In the genomic region with DNA sequence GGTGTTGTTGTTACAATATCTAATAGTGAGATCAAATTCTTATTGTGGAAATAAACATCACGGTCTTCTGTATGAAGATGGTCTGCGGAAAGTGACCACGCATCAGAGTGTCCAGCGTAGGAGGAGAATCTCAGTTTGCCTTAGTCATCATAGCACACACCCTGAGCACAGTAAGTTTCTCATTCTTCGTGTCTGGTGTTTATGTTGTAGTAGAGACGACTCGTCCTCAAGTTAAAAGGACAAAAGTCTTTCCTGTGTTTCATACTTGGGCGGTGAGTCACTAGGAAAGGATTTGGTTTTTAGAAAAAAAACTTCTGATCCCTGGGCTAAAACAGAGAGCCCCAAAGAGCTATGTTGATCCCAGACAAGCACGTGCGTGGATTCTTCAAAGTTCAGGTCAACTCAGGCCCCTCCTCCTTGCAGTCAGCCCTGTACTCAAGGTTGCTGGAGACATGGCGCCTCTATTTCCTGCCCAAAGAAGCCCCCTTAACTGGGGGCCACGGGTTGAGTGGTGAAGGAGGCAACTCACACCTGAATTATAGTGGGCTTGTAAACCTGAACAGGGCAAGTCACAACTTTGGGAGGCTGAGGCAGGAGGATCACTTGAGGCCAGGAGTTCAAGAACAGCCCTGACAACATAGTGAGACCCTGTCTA, we compare ENCODE assay signal across 10 cellular contexts.
DNase-seq lines count a peak whose midpoint lies in the region; ATAC-seq and TF ChIP-seq lines count a peak whose summit lies in the region.
"Had no signal": no experiment of that assay in that cellular context is flagged by ENCODE, and none has a peak within 500 bp of the region (broad histone marks: within the 10 kb centered on the region; RNA-seq: fewer than 3 reads in every experiment).

No MANE protein-coding gene starts in this region.

- H3K4me3 ChIP-seq in AG10803 (ENCODE audit: low read length) (no peak overlapping the region), coronary artery (no peak overlapping the region), mesodermal cell (ENCODE audit: extremely low read depth, insufficient read depth, low read length, poor library complexity, severe bottlenecking) (no peak overlapping the region), ovary (no peak overlapping the region)

- no peak for TF ChIP-seq POLR2A in ovary (IDR thresholded peaks at IDR 0.05)

- H3K36me3 ChIP-seq in mesodermal cell (ENCODE audit: control insufficient read depth, insufficient read depth, low read length) (peaks cover 4% of the 10 kb centered on the region), ovary (no peaks in the 10 kb centered on the region)

- intact Hi-C loops in ovary (cut with DNase I), result no loop called here

- no peak for TF ChIP-seq EP300 in ovary (IDR thresholded peaks at IDR 0.05)

- H3K27ac ChIP-seq in coronary artery, result peak overlapping the region; percentile 16 to 84
- peak overlapping the region; percentile 93 for H3K27ac ChIP-seq in mesodermal cell (ENCODE audit: low read depth, low read length, severe bottlenecking)
- H3K27ac ChIP-seq in ovary, result no peak overlapping the region

- no peaks in the 10 kb centered on the region for H3K9me3 ChIP-seq in mesodermal cell (ENCODE audit: control insufficient read depth, low read length)
- H3K9me3 ChIP-seq in ovary, result no peaks in the 10 kb centered on the region

- 49 to 61% methylated on average over 5 to 7 of the region's 12 CpGs for WGBS in mesodermal cell (ENCODE audit: insufficient coverage in 2 of 2), 2 experiments
- WGBS in ovary, 3 donors, result 70 to 73% (median 72%) methylated on average over 12 of the region's 12 CpGs

- ATAC-seq in GM19035 (IDR thresholded peaks at IDR 0.05; ENCODE audit: unreplicated experiment) (no peak), GM19324 (IDR thresholded peaks at IDR 0.05; ENCODE audit: low FRiP score, unreplicated experiment) (no peak)

- no peaks in the 10 kb centered on the region for H3K27me3 ChIP-seq in ovary

- peak; percentile 80 for DNase-seq in AG10803 (ENCODE audit: low read depth)
- DNase-seq in LHCN-M2 (ENCODE audit: low read depth), result peak; percentile 94
- no peak for DNase-seq in coronary artery (ENCODE audit: low spot score)
- no peak for DNase-seq in ovary
- no peak for DNase-seq in stimulated activated CD4-positive, alpha-beta T cell treated with anti-CD3 and anti-CD28 coated beads, Interleukin-2, amount 100 ng/mL, for 48 hours
- DNase-seq: activated B cell treated with CpG ODN at 0.5 μM for 24 hours, left cardiac atrium had no signal

- no peak for TF ChIP-seq CTCF in AG10803 (conservative IDR thresholded peaks at IDR 0.05; ENCODE audit: low read length)
- no peak for TF ChIP-seq CTCF in coronary artery (IDR thresholded peaks at IDR 0.05)
- TF ChIP-seq CTCF in ovary (IDR thresholded peaks at IDR 0.05), result no peak

- H3K4me1 ChIP-seq in mesodermal cell (ENCODE audit: control insufficient read depth, insufficient read depth, low read length, poor library complexity, severe bottlenecking) (peaks cover 39% of the 10 kb centered on the region), ovary (ENCODE audit: insufficient read depth) (peaks cover 2% of the 10 kb centered on the region)

Comparison
In these comparisons a context has a peak if more than half of its experiments do, and no peak if none do; other contexts are left out.
1. DNase-seq: peak in AG10803 (single experiment) and LHCN-M2 (single experiment); none in coronary artery (single experiment), ovary (0 of 5) and stimulated activated CD4-positive, alpha-beta T cell treated with anti-CD3 and anti-CD28 coated beads, Interleukin-2, amount 100 ng/mL, for 48 hours (0 of 2).
2. H3K27ac ChIP-seq: peak in coronary artery (2 of 2) and mesodermal cell (single experiment); none in ovary (0 of 2).